Comparison of ENCODE assay signal across 10 cellular contexts in genomic region chr10:3525832-3526449, GRCh38.
A peak's percentile ranks its signal among the peaks of the same experiment; 100 is the strongest.
DNase-seq lines count a peak whose midpoint lies in the region; TF ChIP-seq lines count a peak whose summit lies in the region.
"Had no signal": no experiment of that assay in that cellular context is flagged by ENCODE, and none has a peak within 500 bp of the region (broad histone marks: within the 10 kb centered on the region; RNA-seq: fewer than 3 reads in every experiment).

No MANE protein-coding gene starts in this region.

- H3K4ac ChIP-seq in mesenchymal stem cell (ENCODE audit: low read depth in 1 of 2, low read length in 2 of 2): peak overlapping the region; percentile 72 to 84

- peak overlapping the region; percentile 86 for H2BK120ac ChIP-seq in mesenchymal stem cell (ENCODE audit: low read depth, low read length)

- H3K27me3 ChIP-seq in mesenchymal stem cell (ENCODE audit: control insufficient read depth in 1 of 2, insufficient read depth in 1 of 2, low read length in 2 of 2): no peaks in the 10 kb centered on the region
- H3K27me3 ChIP-seq: dorsolateral prefrontal cortex had no signal

- no peak overlapping the region for H2BK5ac ChIP-seq in mesenchymal stem cell (ENCODE audit: low read depth, low read length, poor library complexity, severe bottlenecking)

- H2AK5ac ChIP-seq in mesenchymal stem cell (ENCODE audit: low read length, severe bottlenecking): peak overlapping the region; percentile 73

- peak overlapping the region; percentile 89 for H3K9ac ChIP-seq in mesenchymal stem cell (ENCODE audit: low read length)

- no peak overlapping the region for H3K23ac ChIP-seq in mesenchymal stem cell (ENCODE audit: low read length in 2 of 2)

- H3K4me3 ChIP-seq in choroid plexus epithelial cell (ENCODE audit: low read depth, low read length): no peak overlapping the region
- H3K4me3 ChIP-seq in mesenchymal stem cell (ENCODE audit: insufficient read depth in 1 of 2, low read depth in 1 of 2, low read length in 2 of 2): peak overlapping the region in 1 of 2 experiments; percentile 19
- H3K4me3 ChIP-seq: dorsolateral prefrontal cortex had no signal

- peak overlapping the region; percentile 91 to 98 for H3K18ac ChIP-seq in mesenchymal stem cell (ENCODE audit: low read depth in 1 of 2, low read length in 2 of 2)

- no peak overlapping the region for H3K14ac ChIP-seq in mesenchymal stem cell (ENCODE audit: low read length in 2 of 2)

- H4K8ac ChIP-seq in mesenchymal stem cell (ENCODE audit: low read length): peak overlapping the region; percentile 83

- peak; percentile 75 for DNase-seq in 8988T
- peak; percentile 41 to 62 for DNase-seq in Kasumi-1 (lab: John Stamatoyannopoulos, UW)
- peak; percentile 98 for DNase-seq in choroid plexus epithelial cell (ENCODE audit: low read depth)
- DNase-seq in mesenchymal stem cell: peak; percentile 99
- DNase-seq in activated CD4-positive, alpha-beta T cell treated with anti-CD3 and anti-CD28 coated beads for 1 hour: no peak
- DNase-seq in stimulated activated CD4-positive, alpha-beta T cell treated with anti-CD3 and anti-CD28 coated beads, Interleukin-4, amount 100 ng/mL, for 1 hour: no peak
- no peak for DNase-seq in NCI-H2171 (lab: John Stamatoyannopoulos, UW)
- no peak for DNase-seq in HUDEP-2 (lab: John Stamatoyannopoulos, UW; ENCODE audit: unreplicated experiment in 76 of 76)
- DNase-seq: AML-193 had no signal

- H3K9me3 ChIP-seq in mesenchymal stem cell (ENCODE audit: control insufficient read depth, low read length): no peaks in the 10 kb centered on the region

- H3K4me1 ChIP-seq in mesenchymal stem cell (ENCODE audit: control insufficient read depth, insufficient read depth, low read depth, low read length): peaks cover 17% of the 10 kb centered on the region

- peak overlapping the region; percentile 76 for H3K27ac ChIP-seq in mesenchymal stem cell (ENCODE audit: low read length, poor library complexity, severe bottlenecking)

- no peak overlapping the region for H3K4me2 ChIP-seq in mesenchymal stem cell (ENCODE audit: low read length, poor library complexity, severe bottlenecking)

- H3K36me3 ChIP-seq in mesenchymal stem cell (ENCODE audit: control insufficient read depth in 1 of 2, insufficient read depth in 2 of 2, low read depth in 1 of 2, low read length in 2 of 2): no peaks in the 10 kb centered on the region

- no peak overlapping the region for H2AFZ ChIP-seq in mesenchymal stem cell (ENCODE audit: low read depth, low read length)

- peak overlapping the region; percentile 88 to 95 for H2BK12ac ChIP-seq in mesenchymal stem cell (ENCODE audit: low read length in 2 of 2)

- WGBS in mesenchymal stem cell: 27% methylated on average over 11 of the region's 11 CpGs

- peaks cover 4% of the 10 kb centered on the region for H3K79me1 ChIP-seq in mesenchymal stem cell (replicated peaks; ENCODE audit: low read length, poor library complexity, severe bottlenecking)

- peak overlapping the region; percentile 94 for H4K91ac ChIP-seq in mesenchymal stem cell (ENCODE audit: low read length)

- TF ChIP-seq CTCF in choroid plexus epithelial cell (conservative IDR thresholded peaks at IDR 0.05; ENCODE audit: low read depth, low read length): no peak

- peak overlapping the region; percentile 95 for H2BK15ac ChIP-seq in mesenchymal stem cell (ENCODE audit: low read depth, poor library complexity, severe bottlenecking)

Comparison
In these comparisons a context has a peak if more than half of its experiments do, and no peak if none do; other contexts are left out.
1. DNase-seq: peak in 8988T (single experiment), Kasumi-1 (2 of 2), choroid plexus epithelial cell (single experiment) and mesenchymal stem cell (single experiment); none in activated CD4-positive, alpha-beta T cell treated with anti-CD3 and anti-CD28 coated beads for 1 hour (single experiment), stimulated activated CD4-positive, alpha-beta T cell treated with anti-CD3 and anti-CD28 coated beads, Interleukin-4, amount 100 ng/mL, for 1 hour (single experiment), NCI-H2171 (single experiment) and HUDEP-2 (0 of 76).